Comparison of ENCODE assay signal across 18 cellular contexts in the genomic region with DNA sequence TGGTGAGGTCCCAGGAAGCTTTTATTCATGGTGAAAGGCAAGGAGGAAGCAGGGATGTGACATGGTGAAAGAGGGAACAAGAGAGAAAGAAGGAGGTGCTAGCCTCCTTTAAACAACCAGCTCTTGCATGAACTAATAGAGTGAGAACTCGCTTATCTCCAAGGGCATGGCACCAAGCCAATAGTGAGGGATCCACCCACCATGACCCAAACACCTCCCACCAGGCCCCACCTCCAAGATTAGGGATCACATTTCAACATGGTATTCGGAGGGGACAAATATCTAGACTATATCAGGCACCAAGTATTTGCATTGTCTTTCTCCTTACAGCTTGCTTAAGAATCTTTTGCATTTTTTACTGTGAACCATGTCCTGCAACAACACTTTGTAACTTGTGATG.
DNase-seq lines count a peak whose midpoint lies in the region; ATAC-seq, FAIRE-seq and TF ChIP-seq lines count a peak whose summit lies in the region.
"Had no signal": no experiment of that assay in that cellular context is flagged by ENCODE, and none has a peak within 500 bp of the region (broad histone marks: within the 10 kb centered on the region; RNA-seq: fewer than 3 reads in every experiment).

No MANE protein-coding gene starts in this region.

- H4K8ac ChIP-seq in mesendoderm (ENCODE audit: low read depth, low read length): no peak overlapping the region

- FAIRE-seq in GM19239 (lab: Jason Lieb, UNC): no peak
- FAIRE-seq: urothelium cell line had no signal

- H3K36me3 ChIP-seq in Karpas-422 (ENCODE audit: insufficient read depth, low read length): no peaks in the 10 kb centered on the region
- H3K36me3 ChIP-seq in mesendoderm (ENCODE audit: control insufficient read depth, insufficient read depth, low read length): no peaks in the 10 kb centered on the region
- no peaks in the 10 kb centered on the region for H3K36me3 ChIP-seq in left lung
- H3K36me3 ChIP-seq: spleen had no signal

- DNase-seq in Daoy (ENCODE audit: low read depth): peak; percentile 74
- peak; percentile 88 for DNase-seq in Karpas-422
- DNase-seq in amniotic epithelial cell (ENCODE audit: low read depth): peak; percentile 14
- DNase-seq in mesendoderm: peak; percentile 36
- DNase-seq in GOT3 (lab: John Stamatoyannopoulos, UW): no peak
- DNase-seq in left lung: no peak
- no peak for DNase-seq in GM19239 (ENCODE audit: insufficient read length, low spot score)
- DNase-seq: activated CD4-positive, alpha-beta T cell treated with anti-CD3 and anti-CD28 coated beads, Interleukin-2, amount 10 ng/mL, durations not matched to agents 7 days and 5 days; activated T-cell treated with anti-CD3 and anti-CD28 coated beads, Interleukin-2, amount 50 U/mL, for 1 hour; DND-41; GM23248; islet precursor cell; NCI-H146; NCI-H524 treated with DMSO at 0.1 percent for 48 hours; spleen; stimulated activated naive CD8-positive, alpha-beta T cell treated with anti-CD3 and anti-CD28 coated beads, Interleukin-15, Interleukin-2, amounts not matched to agents 100 U/mL and 50 U/mL, for 24 hours had no signal

- H3K9me2 ChIP-seq in Karpas-422 (replicated peaks; ENCODE audit: insufficient read depth, low read length): no peaks in the 10 kb centered on the region

- TF ChIP-seq CTCF in left lung (IDR thresholded peaks at IDR 0.05): no peak

- peak overlapping the region; percentile 28 for H3K4me3 ChIP-seq in Karpas-422 (ENCODE audit: low read length)
- no peak overlapping the region for H3K4me3 ChIP-seq in mesendoderm (ENCODE audit: low read length)
- no peak overlapping the region for H3K4me3 ChIP-seq in left lung
- H3K4me3 ChIP-seq: GM23248, spleen had no signal

- no CpG with 5 or more reads among the region's 2 CpGs for WGBS in mesendoderm (ENCODE audit: extremely low coverage, insufficient coverage, low lambda C conversion rate)

- no peaks in the 10 kb centered on the region for H3K79me1 ChIP-seq in mesendoderm (ENCODE audit: low read length)

- intact Hi-C loops in left lung (cut with DNase I): no loop called here

- no peak overlapping the region for H3K4ac ChIP-seq in mesendoderm (ENCODE audit: low read depth, low read length)

- H3K56ac ChIP-seq in mesendoderm (ENCODE audit: low read length): no peak overlapping the region

- H2BK5ac ChIP-seq in mesendoderm (ENCODE audit: low read length): no peak overlapping the region

- H3K23ac ChIP-seq in mesendoderm (ENCODE audit: low read length): no peak overlapping the region

- H2BK120ac ChIP-seq in mesendoderm (ENCODE audit: low read depth, low read length): no peak overlapping the region

- no peak overlapping the region for H4K5ac ChIP-seq in mesendoderm (ENCODE audit: low read length)

- no peaks in the 10 kb centered on the region for H3K9me3 ChIP-seq in Karpas-422 (ENCODE audit: low read length)
- H3K9me3 ChIP-seq in left lung: no peaks in the 10 kb centered on the region
- H3K9me3 ChIP-seq: spleen had no signal

- no peaks in the 10 kb centered on the region for H3K27me3 ChIP-seq in Karpas-422 (ENCODE audit: low read length)
- no peaks in the 10 kb centered on the region for H3K27me3 ChIP-seq in mesendoderm (ENCODE audit: insufficient read depth, low read length, poor library complexity)
- no peaks in the 10 kb centered on the region for H3K27me3 ChIP-seq in left lung

- H3K4me1 ChIP-seq in Karpas-422 (ENCODE audit: low read length): peaks cover 29% of the 10 kb centered on the region
- no peaks in the 10 kb centered on the region for H3K4me1 ChIP-seq in mesendoderm (ENCODE audit: control insufficient read depth, low read depth, low read length)
- no peaks in the 10 kb centered on the region for H3K4me1 ChIP-seq in left lung

- H2BK15ac ChIP-seq in mesendoderm (replicated peaks; ENCODE audit: low read depth): no peak overlapping the region

- H3K9ac ChIP-seq in Karpas-422 (ENCODE audit: low read length) (no peak overlapping the region), mesendoderm (ENCODE audit: low read length) (no peak overlapping the region)
- H3K9ac ChIP-seq: GM23248 had no signal

- H4K20me1 ChIP-seq in Karpas-422 (ENCODE audit: insufficient read depth, low read depth, low read length): no peaks in the 10 kb centered on the region

- H2AK5ac ChIP-seq in mesendoderm (ENCODE audit: low read length): no peak overlapping the region

- H3K18ac ChIP-seq in mesendoderm (ENCODE audit: low read length): no peak overlapping the region

- no peaks in the 10 kb centered on the region for H3K79me2 ChIP-seq in Karpas-422 (ENCODE audit: low read length)
- no peaks in the 10 kb centered on the region for H3K79me2 ChIP-seq in mesendoderm (ENCODE audit: control insufficient read depth, insufficient read depth, low read length)

- no peak for ATAC-seq in left lung
- ATAC-seq: stimulated activated naive CD8-positive, alpha-beta T cell treated with anti-CD3 and anti-CD28 coated beads, Interleukin-15, Interleukin-2, amounts not matched to agents 100 U/mL and 50 U/mL, for 24 hours had no signal

- H3K4me2 ChIP-seq in Karpas-422 (ENCODE audit: low read depth, low read length, poor library complexity, severe bottlenecking): peak overlapping the region; percentile 59
- H3K4me2 ChIP-seq in mesendoderm (ENCODE audit: low read length): no peak overlapping the region

- H3K27ac ChIP-seq in Karpas-422 (ENCODE audit: low read length): no peak overlapping the region
- H3K27ac ChIP-seq in mesendoderm (ENCODE audit: low read depth, low read length): no peak overlapping the region
- H3K27ac ChIP-seq in left lung: no peak overlapping the region
- H3K27ac ChIP-seq: C4-2B, GM23248, spleen had no signal

- no peak overlapping the region for H2AFZ ChIP-seq in Karpas-422 (ENCODE audit: low read length)
- H2AFZ ChIP-seq: GM23248 had no signal

Comparison
In these comparisons a context has a peak if more than half of its experiments do, and no peak if none do; other contexts are left out.
1. DNase-seq: peak in Daoy (single experiment), Karpas-422 (single experiment), amniotic epithelial cell (single experiment) and mesendoderm (single experiment); none in GOT3 (single experiment), left lung (0 of 2) and GM19239 (single experiment).